ENCODE assay signal across 8 cellular contexts in genomic region chr13:39612023-39612637, GRCh38. TPM values are rescaled to one million over a fixed set of nuclear protein-coding genes. Genes with fewer than 3 reads are reported as not detected.
A peak's percentile ranks its signal among the peaks of the same experiment; 100 is the strongest.
DNase-seq lines count a peak whose midpoint lies in the region; ATAC-seq, FAIRE-seq and TF ChIP-seq lines count a peak whose summit lies in the region.

No MANE protein-coding gene starts in this region.

- TF ChIP-seq CTCF in GM12875 (IDR thresholded peaks at IDR 0.05; ENCODE audit: borderline replicate concordance, insufficient read depth, low read depth, low read length) = peak; percentile 56; the same call in 1 of the 2 replicates
- peak; percentile 56 for TF ChIP-seq CTCF in bronchial epithelial cell (IDR thresholded peaks at IDR 0.05; ENCODE audit: insufficient read depth, low read length, severe bottlenecking)
- TF ChIP-seq CTCF in kidney (IDR thresholded peaks at IDR 0.05; ENCODE audit: borderline replicate concordance, extremely low read depth, insufficient read depth) = peak; percentile 74

- no peak for ATAC-seq in HG03460 (IDR thresholded peaks at IDR 0.05; ENCODE audit: unreplicated experiment)

- FAIRE-seq in bronchial epithelial cell (lab: Jason Lieb, UNC) = no peak
- FAIRE-seq in kidney (lab: Jason Lieb, UNC) = peak; percentile 97

- H3K4me3 ChIP-seq in GM12875 (ENCODE audit: low read depth, low read length) (no peak overlapping the region), bronchial epithelial cell (ENCODE audit: low read depth, low read length) (no peak overlapping the region), kidney (ENCODE audit: low read length in 2 of 2) (no peak overlapping the region)

- H3K27me3 ChIP-seq in bronchial epithelial cell (ENCODE audit: control insufficient read depth, insufficient read depth, low read length) = no peaks in the 10 kb centered on the region

- no peak overlapping the region for H3K27ac ChIP-seq in kidney (ENCODE audit: low read depth in 2 of 2, low read length in 2 of 2)

- DNase-seq in A172 (ENCODE audit: low spot score) (peak; percentile 45), NCI-H1930 (lab: John Stamatoyannopoulos, UW) (peak; percentile 40 to 71), T-helper 22 cell (ENCODE audit: low read depth) (peak; percentile 12), bronchial epithelial cell (ENCODE audit: low read depth) (peak; percentile 68), kidney (no peak)
- peak; percentile 52 for DNase-seq in stimulated activated CD4-positive, alpha-beta T cell treated with anti-CD3 and anti-CD28 coated beads, Interleukin-4, amount 100 ng/mL, for 1 hour

- no peaks in the 10 kb centered on the region for H3K4me1 ChIP-seq in kidney (ENCODE audit: control insufficient read depth in 1 of 2, insufficient read depth in 1 of 2, low read depth in 1 of 2, low read length in 2 of 2)

- no peaks in the 10 kb centered on the region for H3K36me3 ChIP-seq in bronchial epithelial cell (ENCODE audit: control insufficient read depth, insufficient read depth, low read length)
- H3K36me3 ChIP-seq in kidney (ENCODE audit: control insufficient read depth in 1 of 2, insufficient read depth in 2 of 2, low read length in 2 of 2) = no peaks in the 10 kb centered on the region

- H3K9me3 ChIP-seq in kidney (ENCODE audit: control insufficient read depth in 1 of 2, low read length in 2 of 2) = no peaks in the 10 kb centered on the region

- intact Hi-C loops in kidney (cut with DNase I) = loop anchor here (10.0 kb wide), 3 partner anchors 197 to 567 kb away; no protein-coding TSS in a partner anchor

- H3K9ac ChIP-seq in kidney (ENCODE audit: low read length in 2 of 2) = no peak overlapping the region

RNA-seq across cellular contexts. Expression of gene LHFPL6, which starts 9.1 kb away (rescaled TPM):
- 12.6 and 16.9 TPM in 2 replicates for total RNA-seq in A172 (2014; rRNA removed; shearing (Covaris generic))
- 5.3 and 5.5 TPM in 2 replicates for total RNA-seq in bronchial epithelial cell
- total RNA-seq in kidney = 59.2 TPM
- 33.0 TPM for polyA plus RNA-seq in kidney (ENCODE audit: insufficient read depth, low read depth, low replicate concordance)

RNA-seq across cellular contexts. Expression of gene COG6, which starts 43.3 kb away (rescaled TPM):
- 14.1 and 54.6 TPM in 2 replicates for total RNA-seq in A172 (2014; rRNA removed; shearing (Covaris generic))
- total RNA-seq in bronchial epithelial cell (15.5 and 24.0 TPM in 2 replicates), kidney (31.3 TPM)
- 12.2 TPM for polyA plus RNA-seq in kidney (ENCODE audit: insufficient read depth, low read depth, low replicate concordance)
